Comparison of ENCODE assay signal across 9 cellular contexts in genomic region chr3:39990532-39990931, GRCh38.
A peak's percentile ranks its signal among the peaks of the same experiment; 100 is the strongest.
DNase-seq lines count a peak whose midpoint lies in the region; ATAC-seq and TF ChIP-seq lines count a peak whose summit lies in the region.
"Had no signal": no experiment of that assay in that cellular context is flagged by ENCODE, and none has a peak within 500 bp of the region (broad histone marks: within the 10 kb centered on the region; RNA-seq: fewer than 3 reads in every experiment).

No MANE protein-coding gene starts in this region.

- H3K4me1 ChIP-seq in MM.1S (ENCODE audit: low read length), result no peaks in the 10 kb centered on the region

- TF ChIP-seq CTCF in MM.1S (IDR thresholded peaks at IDR 0.05; ENCODE audit: low read length), result peak; percentile 69

- ATAC-seq in GM21390 (IDR thresholded peaks at IDR 0.05; ENCODE audit: unreplicated experiment) (no peak), HG03521 (IDR thresholded peaks at IDR 0.05; ENCODE audit: unreplicated experiment) (no peak)

- no peak overlapping the region for H3K4me3 Mint-ChIP-seq in activated naive CD8-positive, alpha-beta T cell treated with anti-CD3 and anti-CD28 coated beads for 36 hours
- H3K4me3 Mint-ChIP-seq: IgD-negative memory B cell had no signal

- DNase-seq in ACHN (peak; percentile 47), ELF-1 (ENCODE audit: low read depth, low spot score) (peak; percentile 21), MM.1S (peak; percentile 72), left kidney (ENCODE audit: low read depth, low spot score) (peak; percentile 56)
- peak; percentile 1 for DNase-seq in activated naive CD8-positive, alpha-beta T cell treated with anti-CD3 and anti-CD28 coated beads for 36 hours
- no peak for DNase-seq in activated naive CD4-positive, alpha-beta T cell (lab: John Stamatoyannopoulos, UW)

- in situ Hi-C loops in ACHN (cut with HindIII; ENCODE audit: low pct_ligation_motif_present, low pct_unique_long_range_greater_than_20kb, low sequenced_read_pairs), result no loop called here

- H4K20me1 ChIP-seq in MM.1S (ENCODE audit: insufficient read depth, low read length), result no peaks in the 10 kb centered on the region

- H3K4me2 ChIP-seq in MM.1S (ENCODE audit: low read depth, low read length), result no peak overlapping the region

- H3K27me3 Mint-ChIP-seq in activated naive CD8-positive, alpha-beta T cell treated with anti-CD3 and anti-CD28 coated beads for 36 hours, result peaks cover 29% of the 10 kb centered on the region

- no peak overlapping the region for H3K9ac ChIP-seq in MM.1S (ENCODE audit: low read length)

- H3K36me3 ChIP-seq in MM.1S (replicated peaks; ENCODE audit: insufficient read depth, low read length), result no peaks in the 10 kb centered on the region

- no peaks in the 10 kb centered on the region for H3K27me3 ChIP-seq in MM.1S (replicated peaks; ENCODE audit: insufficient read depth, low read length)

- no peaks in the 10 kb centered on the region for H3K36me3 Mint-ChIP-seq in activated naive CD8-positive, alpha-beta T cell treated with anti-CD3 and anti-CD28 coated beads for 36 hours
- H3K36me3 Mint-ChIP-seq: IgD-negative memory B cell had no signal

- H3K27ac ChIP-seq in MM.1S (ENCODE audit: low read length), result no peak overlapping the region

- H3K4me3 ChIP-seq in MM.1S (ENCODE audit: low read length), result no peak overlapping the region

- no peaks in the 10 kb centered on the region for H3F3A ChIP-seq in MM.1S (ENCODE audit: insufficient read depth, low read length)

- H2AFZ ChIP-seq in MM.1S (ENCODE audit: low read length), result no peak overlapping the region

- no peak overlapping the region for H3K27ac Mint-ChIP-seq in activated naive CD8-positive, alpha-beta T cell treated with anti-CD3 and anti-CD28 coated beads for 36 hours
- H3K27ac Mint-ChIP-seq: IgD-negative memory B cell had no signal

- H3K79me2 ChIP-seq in MM.1S (ENCODE audit: low read length), result no peaks in the 10 kb centered on the region

- H3K4me1 Mint-ChIP-seq in activated naive CD8-positive, alpha-beta T cell treated with anti-CD3 and anti-CD28 coated beads for 36 hours, result no peaks in the 10 kb centered on the region
- H3K4me1 Mint-ChIP-seq: IgD-negative memory B cell had no signal

- H3K9me3 Mint-ChIP-seq in activated naive CD8-positive, alpha-beta T cell treated with anti-CD3 and anti-CD28 coated beads for 36 hours, result peaks cover 9% of the 10 kb centered on the region

- H3K9me3 ChIP-seq in MM.1S (replicated peaks; ENCODE audit: insufficient read depth, low read length), result no peaks in the 10 kb centered on the region

- H3K9me2 ChIP-seq in MM.1S (replicated peaks; ENCODE audit: insufficient read depth, low read length), result no peaks in the 10 kb centered on the region

Comparison
In these comparisons a context has a peak if more than half of its experiments do, and no peak if none do; other contexts are left out.
1. DNase-seq: peak in ACHN (single experiment), ELF-1 (single experiment), MM.1S (single experiment), activated naive CD8-positive, alpha-beta T cell treated with anti-CD3 and anti-CD28 coated beads for 36 hours (single experiment) and left kidney (single experiment); none in activated naive CD4-positive, alpha-beta T cell (0 of 4).